ENCODE assay signal across 1 cellular context in genomic region chrX:135984220-135984619, GRCh38.
TF ChIP-seq lines count a peak whose summit lies in the region.

No MANE protein-coding gene starts in this region.

TF ChIP-seq in SK-N-SH, 30 proteins besides CTCF, POLR2A, EP300 and RAD21 (continued from another document):
- TF ChIP-seq FOXJ3 (CRISPR knock-in tag; IDR thresholded peaks at IDR 0.05) (no peak), USF2 (IDR thresholded peaks at IDR 0.05; ENCODE audit: borderline replicate concordance, low read depth, low read length) (no peak), FOSL2 (IDR thresholded peaks at IDR 0.05; ENCODE audit: borderline replicate concordance, low read depth) (no peak), RCOR1 (IDR thresholded peaks at IDR 0.05; ENCODE audit: low read length) (no peak), JUND (IDR thresholded peaks at IDR 0.05) (no peak), GABPA (IDR thresholded peaks at IDR 0.05; ENCODE audit: low read depth) (no peak), SMC3 (IDR thresholded peaks at IDR 0.05; ENCODE audit: low read depth, low read length) (no peak), MEF2A (IDR thresholded peaks at IDR 0.05; ENCODE audit: borderline replicate concordance, low read depth) (no peak), FOXM1 (IDR thresholded peaks at IDR 0.05; ENCODE audit: low read depth) (no peak)
- TF ChIP-seq, protein P1, sequence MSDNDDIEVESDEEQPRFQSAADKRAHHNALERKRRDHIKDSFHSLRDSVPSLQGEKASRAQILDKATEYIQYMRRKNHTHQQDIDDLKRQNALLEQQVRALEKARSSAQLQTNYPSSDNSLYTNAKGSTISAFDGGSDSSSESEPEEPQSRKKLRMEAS (IDR thresholded peaks at IDR 0.05; ENCODE audit: low read depth) = no peak
TF ChIP-seq in SK-N-SH: peak in this region for 0.
